In the genomic region with DNA sequence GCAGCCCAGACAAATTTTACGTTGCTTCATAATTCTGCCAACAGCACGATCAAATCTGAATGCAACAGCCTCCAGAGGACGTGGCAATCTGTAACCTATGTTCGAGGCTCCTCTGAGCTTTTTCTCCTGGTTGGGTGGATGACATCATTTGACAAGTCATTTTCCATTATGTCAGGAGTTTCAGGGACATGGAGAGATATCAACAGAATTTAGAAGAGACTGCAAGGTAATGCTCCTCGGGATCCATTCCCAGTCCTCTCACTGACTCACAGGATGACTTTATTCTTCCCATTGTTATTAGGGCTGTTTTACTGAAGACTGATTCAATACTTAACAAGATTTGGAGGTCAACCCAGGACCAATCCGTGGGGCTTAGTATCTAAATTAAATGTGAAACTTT, we compare ENCODE assay signal across 27 cellular contexts.
DNase-seq lines count a peak whose midpoint lies in the region; TF ChIP-seq lines count a peak whose summit lies in the region.
"Had no signal": no experiment of that assay in that cellular context is flagged by ENCODE, and none has a peak within 500 bp of the region (broad histone marks: within the 10 kb centered on the region; RNA-seq: fewer than 3 reads in every experiment).

No MANE protein-coding gene starts in this region.

- no peaks in the 10 kb centered on the region for H3K9me3 ChIP-seq in tibial artery
- H3K9me3 ChIP-seq: Caco-2 had no signal

- no peak overlapping the region for H3K27ac Mint-ChIP-seq in activated CD4-positive, alpha-beta T cell treated with anti-CD3 and anti-CD28 coated beads, Interleukin-2, amount 10 ng/mL, durations not matched to agents 24 days and 14 days
- H3K27ac Mint-ChIP-seq: B cell; CD8-positive, alpha-beta T cell had no signal

- H3K4me1 Mint-ChIP-seq in activated CD4-positive, alpha-beta T cell treated with anti-CD3 and anti-CD28 coated beads, Interleukin-2, amount 10 ng/mL, durations not matched to agents 24 days and 14 days = no peaks in the 10 kb centered on the region

- DNase-seq in activated CD4-positive, alpha-beta T cell treated with anti-CD3 and anti-CD28 coated beads, Interleukin-2, amount 10 ng/mL, durations not matched to agents 24 days and 14 days = peak; percentile 51
- DNase-seq in activated CD4-positive, alpha-beta T cell treated with anti-CD3 and anti-CD28 coated beads for 4 hours = no peak
- peak; percentile 22 to 76 for DNase-seq in cardiac fibroblast (ENCODE audit: low read depth in 2 of 2)
- DNase-seq in fibroblast of pulmonary artery (ENCODE audit: low read depth) = peak; percentile 65
- DNase-seq in tibial artery = no peak
- no peak for DNase-seq in NCI-H82 (lab: John Stamatoyannopoulos, UW)
- no peak for DNase-seq in SIG-M5 (lab: John Stamatoyannopoulos, UW)
- DNase-seq: Caco-2; CD8-positive, alpha-beta T cell; DMS 273 treated with DMSO at 0.1 percent for 48 hours; DMS79; EL; GDM1; HCEC 1CT; Karpas-422; MV-4-11; NCI-H1105 treated with DMSO at 0.1 percent for 48 hours; NCI-H146; NCI-H1930; NCI-H2107; NCI-H524; NCI-H748 treated with DMSO at 0.1 percent for 48 hours had no signal

- H3K9me3 Mint-ChIP-seq in activated CD4-positive, alpha-beta T cell treated with anti-CD3 and anti-CD28 coated beads, Interleukin-2, amount 10 ng/mL, durations not matched to agents 24 days and 14 days = peaks cover 5% of the 10 kb centered on the region
- H3K9me3 Mint-ChIP-seq: CD8-positive, alpha-beta T cell had no signal

- H3K4me3 ChIP-seq in cardiac fibroblast (replicated peaks in 1 of 2; ENCODE audit: low read depth in 2 of 2, low read length in 2 of 2) = no peak overlapping the region
- H3K4me3 ChIP-seq in fibroblast of pulmonary artery (replicated peaks; ENCODE audit: low read depth, low read length) = no peak overlapping the region
- H3K4me3 ChIP-seq in tibial artery = no peak overlapping the region
- H3K4me3 ChIP-seq: GM12878 had no signal

- no peaks in the 10 kb centered on the region for H3K27me3 ChIP-seq in tibial artery

- TF ChIP-seq CTCF in cardiac fibroblast (IDR thresholded peaks at IDR 0.05; ENCODE audit: low read depth, low read length) (no peak), fibroblast of pulmonary artery (IDR thresholded peaks at IDR 0.05; ENCODE audit: low read length, missing control alignments) (no peak), tibial artery (IDR thresholded peaks at IDR 0.05) (no peak)

- H3K4me3 Mint-ChIP-seq in activated CD4-positive, alpha-beta T cell treated with anti-CD3 and anti-CD28 coated beads, Interleukin-2, amount 10 ng/mL, durations not matched to agents 24 days and 14 days = no peak overlapping the region
- H3K4me3 Mint-ChIP-seq: B cell; CD8-positive, alpha-beta T cell had no signal

- H3K27ac ChIP-seq in tibial artery = no peak overlapping the region
- H3K27ac ChIP-seq: 22Rv1, C4-2B, HL-60 had no signal

- no peaks in the 10 kb centered on the region for H3K36me3 ChIP-seq in tibial artery

- peaks cover 0 to 31% (median 11%) of the 10 kb centered on the region in 4 donors for H3K4me1 ChIP-seq in tibial artery
- H3K4me1 ChIP-seq: Caco-2 had no signal

- peaks cover 19% of the 10 kb centered on the region for H3K27me3 Mint-ChIP-seq in activated CD4-positive, alpha-beta T cell treated with anti-CD3 and anti-CD28 coated beads, Interleukin-2, amount 10 ng/mL, durations not matched to agents 24 days and 14 days

- intact Hi-C loops in activated CD4-positive, alpha-beta T cell treated with anti-CD3 and anti-CD28 coated beads, Interleukin-2, amount 10 ng/mL, durations not matched to agents 24 days and 14 days (cut with micrococcal nuclease) = no loop called here
- intact Hi-C loops in tibial artery (cut with DNase I; ENCODE audit: low total_unique reads) = no loop called here

- no peaks in the 10 kb centered on the region for H3K36me3 Mint-ChIP-seq in activated CD4-positive, alpha-beta T cell treated with anti-CD3 and anti-CD28 coated beads, Interleukin-2, amount 10 ng/mL, durations not matched to agents 24 days and 14 days (ENCODE audit: low read depth)
- H3K36me3 Mint-ChIP-seq: CD8-positive, alpha-beta T cell had no signal

Comparison
In these comparisons a context has a peak if more than half of its experiments do, and no peak if none do; other contexts are left out.
1. DNase-seq: peak in activated CD4-positive, alpha-beta T cell treated with anti-CD3 and anti-CD28 coated beads, Interleukin-2, amount 10 ng/mL, durations not matched to agents 24 days and 14 days (single experiment), cardiac fibroblast (2 of 2) and fibroblast of pulmonary artery (single experiment); none in activated CD4-positive, alpha-beta T cell treated with anti-CD3 and anti-CD28 coated beads for 4 hours (0 of 2), tibial artery (0 of 2), NCI-H82 (single experiment) and SIG-M5 (single experiment).